In genomic region chr17:75516255-75516618, GRCh38 we compare ENCODE assay signal across 8 cellular contexts. TPM values are rescaled to one million over a fixed set of nuclear protein-coding genes. Genes with fewer than 3 reads are reported as not detected.
DNase-seq lines count a peak whose midpoint lies in the region; ATAC-seq and TF ChIP-seq lines count a peak whose summit lies in the region.

TSEN54 (plus strand) TSS chr17:75516528; CDS start chr17:75516561, 33 bp downstream.

- H3K27ac Mint-ChIP-seq in HFFc6, result no peak within 1 kb of the TSS
- no peak within 1 kb of the TSS for H3K27ac Mint-ChIP-seq in activated naive CD4-positive, alpha-beta T cell treated with anti-CD3 and anti-CD28 coated beads, Interleukin-2, amount 50 U/mL, for 72 hours

- DNase-seq in GM03348 (ENCODE audit: low spot score) (peak; percentile 99), HFFc6 (peak; percentile 84), NCI-H1092 treated with DMSO at 0.1 percent for 48 hours (lab: John Stamatoyannopoulos, UW) (peak; percentile 88), SKM-1 treated with dmso at 0.1 percent for 144 hours (lab: John Stamatoyannopoulos, UW; ENCODE audit: unreplicated experiment) (peak; percentile 90), glomerular endothelial cell (ENCODE audit: extremely low read depth, low read depth, low spot score) (no peak), omental fat pad (ENCODE audit: low spot score) (peak; percentile 59), testis (peak; percentile 96)
- DNase-seq in activated naive CD4-positive, alpha-beta T cell treated with anti-CD3 and anti-CD28 coated beads, Interleukin-2, amount 50 U/mL, for 72 hours (ENCODE audit: low spot score in 2 of 2), result peak; percentile 90 to 98

- peak within 1 kb of the TSS; percentile 88 for H3K4me3 Mint-ChIP-seq in HFFc6

- peaks cover 13% of the 10 kb centered on the region for H3K36me3 Mint-ChIP-seq in HFFc6 (ENCODE audit: low read depth)
- H3K36me3 Mint-ChIP-seq in activated naive CD4-positive, alpha-beta T cell treated with anti-CD3 and anti-CD28 coated beads, Interleukin-2, amount 50 U/mL, for 72 hours, result peaks cover 15 to 17% of the 10 kb centered on the region in 2 donors

- WGBS in testis, 2 donors, result 0% methylated on average over 24 of the region's 45 CpGs; no CpG with 5 or more reads in 1 of the 2 donors

- H3K36me3 ChIP-seq in testis (ENCODE audit: low read depth, missing control alignments), result peaks cover 3% of the 10 kb centered on the region

- H3K27me3 ChIP-seq in testis, result no peaks in the 10 kb centered on the region

- H3K27ac ChIP-seq in testis, result peak within 1 kb of the TSS; percentile 77 to 89

- H3K4me1 Mint-ChIP-seq in HFFc6 (ENCODE audit: low read depth), result peaks cover 38% of the 10 kb centered on the region

- peaks cover 27% of the 10 kb centered on the region for H3K4me1 ChIP-seq in testis

- peak within 1 kb of the TSS; percentile 84 to 94 for H3K4me3 ChIP-seq in testis

- no peak for TF ChIP-seq CTCF in HFFc6 (IDR thresholded peaks at IDR 0.05)
- TF ChIP-seq CTCF in omental fat pad (IDR thresholded peaks at IDR 0.05), result no peak
- peak in 1 of 3 experiments; percentile 9 for TF ChIP-seq CTCF in testis (IDR thresholded peaks at IDR 0.05)

- intact Hi-C loops in testis (cut with DNase I; ENCODE audit: low total_unique reads), result no loop called here

- TF ChIP-seq POLR2A in testis (IDR thresholded peaks at IDR 0.05), result no peak

- H3K9me3 Mint-ChIP-seq in HFFc6, result no peaks in the 10 kb centered on the region
- no peaks in the 10 kb centered on the region for H3K9me3 Mint-ChIP-seq in activated naive CD4-positive, alpha-beta T cell treated with anti-CD3 and anti-CD28 coated beads, Interleukin-2, amount 50 U/mL, for 72 hours

- H3K9me3 ChIP-seq in testis, result no peaks in the 10 kb centered on the region

- H3K27me3 Mint-ChIP-seq in HFFc6 (ENCODE audit: insufficient read depth), result peaks cover 1% of the 10 kb centered on the region; the same call in 1 of the 2 replicates

- peak; percentile 91 to 92 for ATAC-seq in activated naive CD4-positive, alpha-beta T cell treated with anti-CD3 and anti-CD28 coated beads, Interleukin-2, amount 50 U/mL, for 72 hours
- peak; percentile 82 for ATAC-seq in omental fat pad (ENCODE audit: low FRiP score)

RNA-seq across cellular contexts. Expression of gene TSEN54, which starts in this region (rescaled TPM):
- 10 to 100 TPM in 2 of 6 experiments, 1 to 10 TPM in 4; 8.7 to 11.1 (median 9.4) TPM for total RNA-seq in HFFc6 (2021; fragmentation: NEBNext Ultra II Directional; extraction: Animal tissue kit (Norgen Biotek cat#: 25700))
- 10 to 100 TPM; 26.8 to 45.5 TPM for total RNA-seq in activated naive CD4-positive, alpha-beta T cell treated with anti-CD3 and anti-CD28 coated beads, Interleukin-2, amount 50 U/mL, for 72 hours
- total RNA-seq in glomerular endothelial cell (11.9 and 16.0 TPM in 2 replicates), omental fat pad (10 to 100 TPM in 3 of 4 donors, 1 to 10 TPM in 1; 9.4 to 33.3 (median 14.9) TPM), testis (10 to 100 TPM; 45.7 to 46.6 TPM)
- polyA plus RNA-seq in testis (ENCODE audit: insufficient read depth, low read depth, low replicate concordance), result 28.3 TPM
